ENCODE assay signal across 21 cellular contexts in the genomic region with DNA sequence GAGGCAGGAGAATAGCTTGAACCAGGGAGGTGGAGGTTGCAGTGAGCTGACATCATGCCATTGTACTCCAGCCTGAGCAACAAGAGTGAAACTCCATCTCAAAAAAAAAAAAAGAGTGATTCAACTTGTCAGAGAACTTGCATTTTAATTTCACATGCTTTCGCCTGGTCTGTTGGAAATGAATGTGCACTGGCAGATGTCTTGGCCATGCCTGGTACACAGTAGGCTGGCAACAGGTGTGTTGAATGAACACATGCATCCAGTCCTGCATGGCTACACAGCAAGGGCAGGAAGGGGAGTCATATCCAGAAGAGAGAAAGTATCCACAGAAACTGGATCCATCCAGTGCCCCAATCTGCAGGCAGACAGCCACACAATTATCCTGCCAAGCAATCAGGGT. TPM values are rescaled to one million over a fixed set of nuclear protein-coding genes. Genes with fewer than 3 reads are reported as not detected.
DNase-seq lines count a peak whose midpoint lies in the region; ATAC-seq and TF ChIP-seq lines count a peak whose summit lies in the region.
"Had no signal": no experiment of that assay in that cellular context is flagged by ENCODE, and none has a peak within 500 bp of the region (broad histone marks: within the 10 kb centered on the region; RNA-seq: fewer than 3 reads in every experiment).

No MANE protein-coding gene starts in this region.

- no peak for ATAC-seq in GM21526 (IDR thresholded peaks at IDR 0.05; ENCODE audit: low FRiP score, unreplicated experiment)
- ATAC-seq: A549, GM12878 had no signal

- H3K4me1 Mint-ChIP-seq in HFFc6 (ENCODE audit: low read depth) (peaks cover 17% of the 10 kb centered on the region), endothelial cell (ENCODE audit: unreplicated experiment) (no peaks in the 10 kb centered on the region)

- DNase-seq in GM23248 (no peak), HFFc6 (no peak), endothelial cell (ENCODE audit: low spot score) (no peak), osteoblast (ENCODE audit: insufficient read length, low spot score, missing footprints) (peak; percentile 21), OCI-M1 (lab: John Stamatoyannopoulos, UW) (no peak), SIG-M5 treated with dmso at 0.1 percent for 504 hours (lab: John Stamatoyannopoulos, UW; ENCODE audit: unreplicated experiment) (no peak), cerebellum (ENCODE audit: low spot score) (no peak)
- DNase-seq: 8988T; AML-193; BE2C; CD4-positive, alpha-beta T cell; CD8-positive, alpha-beta memory T cell; DMS 273 treated with DMSO at 0.1 percent for 48 hours; DMS79; GDM1; H7 had no signal

- H3K36me3 Mint-ChIP-seq in HFFc6 (ENCODE audit: low read depth) (peaks cover 22% of the 10 kb centered on the region), endothelial cell (ENCODE audit: low read depth, unreplicated experiment) (peaks cover 27% of the 10 kb centered on the region)

- in situ Hi-C loops in GM23248 (cut with MboI): no loop called here

- H4K20me1 ChIP-seq in GM23248 (ENCODE audit: insufficient read depth) (no peaks in the 10 kb centered on the region), osteoblast (ENCODE audit: insufficient read depth, low read length) (peaks cover 3% of the 10 kb centered on the region)

- no peaks in the 10 kb centered on the region for H3K9me2 ChIP-seq in GM23248 (ENCODE audit: insufficient read depth)

- no peak overlapping the region for H3K4me3 ChIP-seq in GM23248
- no peak overlapping the region for H3K4me3 ChIP-seq in osteoblast (ENCODE audit: insufficient read depth, low read length)
- H3K4me3 ChIP-seq: A549; BLaER1 treated with 17β-estradiol and CSF1 and Interleukin-3, amounts not matched to agents 10 nM and 100 nM; GM12878 had no signal

- H3K9ac ChIP-seq in GM23248: no peak overlapping the region
- H3K9ac ChIP-seq: BLaER1 treated with 17β-estradiol and CSF1 and Interleukin-3, amounts not matched to agents 10 nM and 100 nM had no signal

- H3K27ac Mint-ChIP-seq in HFFc6 (peak overlapping the region; percentile 75), endothelial cell (ENCODE audit: unreplicated experiment) (no peak overlapping the region)
- H3K27ac Mint-ChIP-seq: CD4-positive, alpha-beta T cell had no signal

- WGBS in GM23248 (ENCODE audit: low coverage in 1 of 2, low lambda C conversion rate in 2 of 2, missing lambda C conversion rate in 2 of 2), 2 experiments: 94 to 100% methylated on average over 1 of the region's 1 CpG

- H3K4me2 ChIP-seq in GM23248 (ENCODE audit: unreplicated experiment): no peak overlapping the region
- no peak overlapping the region for H3K4me2 ChIP-seq in osteoblast (ENCODE audit: insufficient read depth, low read length)
- H3K4me2 ChIP-seq: A549; BLaER1 treated with 17β-estradiol and CSF1 and Interleukin-3, amounts not matched to agents 10 nM and 100 nM had no signal

- H3K27me3 ChIP-seq in GM23248 (replicated peaks; ENCODE audit: insufficient read depth) (no peaks in the 10 kb centered on the region), osteoblast (ENCODE audit: insufficient read depth, low read length) (no peaks in the 10 kb centered on the region)
- H3K27me3 ChIP-seq: BE2C; BLaER1 treated with 17β-estradiol and CSF1 and Interleukin-3, amounts not matched to agents 10 nM and 100 nM had no signal

- peak overlapping the region; percentile 70 for H3K27ac ChIP-seq in GM23248
- peak overlapping the region; percentile 53 for H3K27ac ChIP-seq in osteoblast (ENCODE audit: low read depth, low read length)
- H3K27ac ChIP-seq: BLaER1 treated with 17β-estradiol and CSF1 and Interleukin-3, amounts not matched to agents 10 nM and 100 nM had no signal

- H3K79me2 ChIP-seq in GM23248 (ENCODE audit: insufficient read depth) (no peaks in the 10 kb centered on the region), osteoblast (ENCODE audit: insufficient read depth, low read length) (no peaks in the 10 kb centered on the region)

- H3K27me3 Mint-ChIP-seq in HFFc6 (ENCODE audit: insufficient read depth): no peaks in the 10 kb centered on the region
- no peaks in the 10 kb centered on the region for H3K27me3 Mint-ChIP-seq in endothelial cell (ENCODE audit: unreplicated experiment)
- H3K27me3 Mint-ChIP-seq: CD4-positive, alpha-beta T cell; CD8-positive, alpha-beta memory T cell had no signal

- H3K36me3 ChIP-seq in GM23248 (ENCODE audit: low read depth) (peaks cover 56% of the 10 kb centered on the region), osteoblast (ENCODE audit: insufficient read depth, low read length) (peaks cover 75% of the 10 kb centered on the region)

- no peaks in the 10 kb centered on the region for H3K9me3 Mint-ChIP-seq in HFFc6
- no peaks in the 10 kb centered on the region for H3K9me3 Mint-ChIP-seq in endothelial cell (ENCODE audit: unreplicated experiment)
- H3K9me3 Mint-ChIP-seq: CD14-positive monocyte; CD4-positive, alpha-beta T cell; CD8-positive, alpha-beta memory T cell had no signal

- H3K4me3 Mint-ChIP-seq in HFFc6: no peak overlapping the region
- H3K4me3 Mint-ChIP-seq in endothelial cell (ENCODE audit: unreplicated experiment): peak overlapping the region; percentile 12
- H3K4me3 Mint-ChIP-seq: CD14-positive monocyte; CD4-positive, alpha-beta T cell; CD8-positive, alpha-beta memory T cell had no signal

- no peak overlapping the region for H2AFZ ChIP-seq in GM23248
- no peak overlapping the region for H2AFZ ChIP-seq in osteoblast (ENCODE audit: low read length)

- TF ChIP-seq CTCF in HFFc6 (IDR thresholded peaks at IDR 0.05) (no peak), endothelial cell (IDR thresholded peaks at IDR 0.05; ENCODE audit: unreplicated experiment) (no peak), osteoblast (IDR thresholded peaks at IDR 0.05; ENCODE audit: extremely low read depth, low read depth, low read length) (no peak)

- H3F3A ChIP-seq in GM23248 (ENCODE audit: insufficient read depth): peaks cover 31% of the 10 kb centered on the region

- H3K9me3 ChIP-seq in GM23248 (ENCODE audit: low read depth) (no peaks in the 10 kb centered on the region), osteoblast (ENCODE audit: low read depth, low read length) (no peaks in the 10 kb centered on the region)
- H3K9me3 ChIP-seq: A549; BE2C; BLaER1 treated with 17β-estradiol and CSF1 and Interleukin-3, amounts not matched to agents 10 nM and 100 nM had no signal

- H3K4me1 ChIP-seq in GM23248 (ENCODE audit: insufficient read depth) (peaks cover 14% of the 10 kb centered on the region), osteoblast (ENCODE audit: insufficient read depth, low read length) (peaks cover 10% of the 10 kb centered on the region)
- H3K4me1 ChIP-seq: BE2C had no signal

RNA-seq across cellular contexts. Expression of a gene that starts 11.5 kb away (rescaled TPM):
- 66.4 and 83.2 TPM in 2 replicates for total RNA-seq in GM23248 (2014; rRNA removed; shearing (Covaris generic))
- polyA plus RNA-seq in GM23248 (2016; fragmentation: Nextera tagmentation; extraction: Ambion mirVana): 59.0 and 60.6 TPM in 2 replicates
- total RNA-seq in HFFc6 (2021; fragmentation: NEBNext Ultra II Directional; extraction: Animal tissue kit (Norgen Biotek cat#: 25700)): 10 to 100 TPM; 70.2 to 91.7 (median 80.2) TPM
- total RNA-seq in endothelial cell (ENCODE audit: unreplicated experiment): 64.1 TPM
- total RNA-seq in osteoblast: 51.3 and 61.5 TPM in 2 replicates
- 37.2 TPM for total RNA-seq in cerebellum

RNA-seq across cellular contexts. Expression of a gene that starts 11.8 kb away (rescaled TPM):
- total RNA-seq in GM23248 (2014; rRNA removed; shearing (Covaris generic)): 69.3 and 166 TPM in 2 replicates
- 185 TPM in 2 replicates for polyA plus RNA-seq in GM23248 (2016; fragmentation: Nextera tagmentation; extraction: Ambion mirVana)
- 100 to 1,000 TPM; 289 to 358 (median 312) TPM for total RNA-seq in HFFc6 (2021; fragmentation: NEBNext Ultra II Directional; extraction: Animal tissue kit (Norgen Biotek cat#: 25700))
- 228 TPM for total RNA-seq in endothelial cell (ENCODE audit: unreplicated experiment)
- 123 and 142 TPM in 2 replicates for total RNA-seq in osteoblast
- 121 TPM for total RNA-seq in cerebellum

RNA-seq across cellular contexts. Expression of a gene that starts 57.4 kb away (rescaled TPM):
- total RNA-seq in GM23248 (2014; rRNA removed; shearing (Covaris generic)): 6.1 and 6.8 TPM in 2 replicates
- polyA plus RNA-seq in GM23248 (2016; fragmentation: Nextera tagmentation; extraction: Ambion mirVana): 2.2 and 2.6 TPM in 2 replicates
- 1 to 10 TPM; 5.1 to 7.1 (median 6.1) TPM for total RNA-seq in HFFc6 (2021; fragmentation: NEBNext Ultra II Directional; extraction: Animal tissue kit (Norgen Biotek cat#: 25700))
- 14.7 TPM for total RNA-seq in endothelial cell (ENCODE audit: unreplicated experiment)
- total RNA-seq in osteoblast: 10.3 and 11.9 TPM in 2 replicates
- total RNA-seq in cerebellum: 9.5 TPM
